15 cellular contexts compared by ENCODE assay signal in genomic region chr11:15123849-15124248, GRCh38. TPM values are rescaled to one million over a fixed set of nuclear protein-coding genes. Genes with fewer than 3 reads are reported as not detected.
DNase-seq lines count a peak whose midpoint lies in the region; ATAC-seq and TF ChIP-seq lines count a peak whose summit lies in the region.
"Had no signal": no experiment of that assay in that cellular context is flagged by ENCODE, and none has a peak within 500 bp of the region (broad histone marks: within the 10 kb centered on the region; RNA-seq: fewer than 3 reads in every experiment).

No MANE protein-coding gene starts in this region.

- H2BK15ac ChIP-seq in mesenchymal stem cell (ENCODE audit: low read depth, poor library complexity, severe bottlenecking): no peak overlapping the region

- no peaks in the 10 kb centered on the region for H3K27me3 ChIP-seq in mesenchymal stem cell (ENCODE audit: control insufficient read depth in 1 of 2, insufficient read depth in 1 of 2, low read length in 2 of 2)
- H3K27me3 ChIP-seq in CD8-positive, alpha-beta memory T cell (ENCODE audit: insufficient read depth, low read length, poor library complexity, severe bottlenecking): no peaks in the 10 kb centered on the region
- H3K27me3 ChIP-seq: sigmoid colon had no signal

- H3K27ac ChIP-seq in mesenchymal stem cell (ENCODE audit: low read length, poor library complexity, severe bottlenecking): peak overlapping the region; percentile 58
- H3K27ac ChIP-seq in CD8-positive, alpha-beta memory T cell (ENCODE audit: low read depth, low read length): no peak overlapping the region
- H3K27ac ChIP-seq: sigmoid colon had no signal

- DNase-seq in AG20443 (ENCODE audit: low spot score): peak; percentile 79
- DNase-seq in M059J (ENCODE audit: low read depth): peak; percentile 90
- DNase-seq in epidermal melanocyte (ENCODE audit: insufficient read length, low spot score): peak; percentile 44
- DNase-seq in mesenchymal stem cell: peak; percentile 81
- no peak for DNase-seq in mesothelial cell of epicardium (ENCODE audit: low spot score in 2 of 2, unreplicated experiment in 2 of 2)
- DNase-seq in CD8-positive, alpha-beta memory T cell: no peak
- no peak for DNase-seq in effector memory CD8-positive, alpha-beta T cell
- no peak for DNase-seq in cerebellum (ENCODE audit: low spot score)
- DNase-seq: activated CD4-positive, alpha-beta T cell treated with anti-CD3 and anti-CD28 coated beads for 36 hours; naive thymus-derived CD4-positive, alpha-beta T cell; NCI-H1436 treated with DMSO at 0.1 percent for 48 hours; NCI-H748 treated with DMSO at 0.1 percent for 48 hours; sigmoid colon; substantia nigra had no signal

- WGBS in mesenchymal stem cell: no CpG with 5 or more reads among the region's 1 CpG

- peak overlapping the region; percentile 25 for H4K91ac ChIP-seq in mesenchymal stem cell (ENCODE audit: low read length)

- H4K8ac ChIP-seq in mesenchymal stem cell (ENCODE audit: low read length): peak overlapping the region; percentile 7

- H3K36me3 Mint-ChIP-seq in mesothelial cell of epicardium: no peaks in the 10 kb centered on the region
- no peaks in the 10 kb centered on the region for H3K36me3 Mint-ChIP-seq in CD8-positive, alpha-beta memory T cell
- no peaks in the 10 kb centered on the region for H3K36me3 Mint-ChIP-seq in effector memory CD8-positive, alpha-beta T cell (ENCODE audit: insufficient read depth)
- H3K36me3 Mint-ChIP-seq: brain had no signal

- POLR2A ChIA-PET in CD8-positive, alpha-beta memory T cell (lab: Charles Lee): no interaction called here

- H2AK5ac ChIP-seq in mesenchymal stem cell (ENCODE audit: low read length, severe bottlenecking): no peak overlapping the region

- no peak for TF ChIP-seq CTCF in mesothelial cell of epicardium (IDR thresholded peaks at IDR 0.05; ENCODE audit: unreplicated experiment)

- H3K4me1 Mint-ChIP-seq in mesothelial cell of epicardium: no peaks in the 10 kb centered on the region
- no peaks in the 10 kb centered on the region for H3K4me1 Mint-ChIP-seq in CD8-positive, alpha-beta memory T cell
- H3K4me1 Mint-ChIP-seq in effector memory CD8-positive, alpha-beta T cell (ENCODE audit: low read depth in 2 of 2): no peaks in the 10 kb centered on the region
- H3K4me1 Mint-ChIP-seq: activated CD4-positive, alpha-beta T cell treated with anti-CD3 and anti-CD28 coated beads for 36 hours; brain had no signal

- peaks cover 8% of the 10 kb centered on the region for H3K4me1 ChIP-seq in mesenchymal stem cell (ENCODE audit: control insufficient read depth, insufficient read depth, low read depth, low read length)
- no peaks in the 10 kb centered on the region for H3K4me1 ChIP-seq in CD8-positive, alpha-beta memory T cell (ENCODE audit: insufficient read depth, low read length)
- H3K4me1 ChIP-seq: sigmoid colon had no signal

- no peak overlapping the region for H3K4ac ChIP-seq in mesenchymal stem cell (ENCODE audit: low read depth in 1 of 2, low read length in 2 of 2)

- H2BK12ac ChIP-seq in mesenchymal stem cell (ENCODE audit: low read length in 2 of 2): peak overlapping the region in 1 of 2 experiments; percentile 29

- H2BK120ac ChIP-seq in mesenchymal stem cell (ENCODE audit: low read depth, low read length): no peak overlapping the region

- H2AFZ ChIP-seq in mesenchymal stem cell (ENCODE audit: low read depth, low read length): no peak overlapping the region

- H3K4me2 ChIP-seq in mesenchymal stem cell (ENCODE audit: low read length, poor library complexity, severe bottlenecking): no peak overlapping the region

- no peak overlapping the region for H3K4me3 Mint-ChIP-seq in mesothelial cell of epicardium
- no peak overlapping the region for H3K4me3 Mint-ChIP-seq in CD8-positive, alpha-beta memory T cell
- H3K4me3 Mint-ChIP-seq in effector memory CD8-positive, alpha-beta T cell: no peak overlapping the region
- H3K4me3 Mint-ChIP-seq: activated CD4-positive, alpha-beta T cell treated with anti-CD3 and anti-CD28 coated beads for 36 hours; brain; naive thymus-derived CD4-positive, alpha-beta T cell had no signal

- H3K79me1 ChIP-seq in mesenchymal stem cell (replicated peaks; ENCODE audit: low read length, poor library complexity, severe bottlenecking): no peaks in the 10 kb centered on the region

- no peak overlapping the region for H3K9ac ChIP-seq in mesenchymal stem cell (ENCODE audit: low read length)

- no peak overlapping the region for H3K23ac ChIP-seq in mesenchymal stem cell (ENCODE audit: low read length in 2 of 2)

- ATAC-seq in effector memory CD8-positive, alpha-beta T cell (replicated peaks): no peak
- ATAC-seq: activated CD4-positive, alpha-beta T cell treated with anti-CD3 and anti-CD28 coated beads for 36 hours; naive thymus-derived CD4-positive, alpha-beta T cell had no signal

- no peak overlapping the region for H3K14ac ChIP-seq in mesenchymal stem cell (ENCODE audit: low read length in 2 of 2)

- no peaks in the 10 kb centered on the region for H3K9me3 ChIP-seq in mesenchymal stem cell (ENCODE audit: control insufficient read depth, low read length)
- no peaks in the 10 kb centered on the region for H3K9me3 ChIP-seq in CD8-positive, alpha-beta memory T cell (ENCODE audit: low read length)
- H3K9me3 ChIP-seq: sigmoid colon had no signal

- H3K27ac Mint-ChIP-seq in mesothelial cell of epicardium: no peak overlapping the region
- no peak overlapping the region for H3K27ac Mint-ChIP-seq in CD8-positive, alpha-beta memory T cell
- H3K27ac Mint-ChIP-seq in effector memory CD8-positive, alpha-beta T cell: no peak overlapping the region
- H3K27ac Mint-ChIP-seq: activated CD4-positive, alpha-beta T cell treated with anti-CD3 and anti-CD28 coated beads for 36 hours; brain; naive thymus-derived CD4-positive, alpha-beta T cell had no signal

- no peak overlapping the region for H3K4me3 ChIP-seq in mesenchymal stem cell (ENCODE audit: insufficient read depth in 1 of 2, low read depth in 1 of 2, low read length in 2 of 2)
- H3K4me3 ChIP-seq in CD8-positive, alpha-beta memory T cell (ENCODE audit: low read length): no peak overlapping the region
- H3K4me3 ChIP-seq: sigmoid colon had no signal

- H3K9me3 Mint-ChIP-seq in mesothelial cell of epicardium: no peaks in the 10 kb centered on the region
- H3K9me3 Mint-ChIP-seq in CD8-positive, alpha-beta memory T cell: no peaks in the 10 kb centered on the region
- no peaks in the 10 kb centered on the region for H3K9me3 Mint-ChIP-seq in effector memory CD8-positive, alpha-beta T cell
- H3K9me3 Mint-ChIP-seq: brain had no signal

- no peaks in the 10 kb centered on the region for H3K36me3 ChIP-seq in mesenchymal stem cell (ENCODE audit: control insufficient read depth in 1 of 2, insufficient read depth in 2 of 2, low read depth in 1 of 2, low read length in 2 of 2)
- H3K36me3 ChIP-seq in CD8-positive, alpha-beta memory T cell (ENCODE audit: insufficient read depth, low read length): no peaks in the 10 kb centered on the region
- H3K36me3 ChIP-seq: sigmoid colon had no signal

- H3K27me3 Mint-ChIP-seq in mesothelial cell of epicardium (ENCODE audit: low read depth): peaks cover 80% of the 10 kb centered on the region
- H3K27me3 Mint-ChIP-seq in CD8-positive, alpha-beta memory T cell: peaks cover 12 to 56% of the 10 kb centered on the region in 2 donors
- H3K27me3 Mint-ChIP-seq in effector memory CD8-positive, alpha-beta T cell: peaks cover 53 to 63% of the 10 kb centered on the region in 2 donors

- CTCF ChIA-PET in CD8-positive, alpha-beta memory T cell (lab: Charles Lee): no interaction called here

- H2BK5ac ChIP-seq in mesenchymal stem cell (ENCODE audit: low read depth, low read length, poor library complexity, severe bottlenecking): no peak overlapping the region

- H3K18ac ChIP-seq in mesenchymal stem cell (ENCODE audit: low read depth in 1 of 2, low read length in 2 of 2): peak overlapping the region in 1 of 2 experiments; percentile 18

RNA-seq across cellular contexts. Expression of gene INSC, which starts 9.1 kb away (rescaled TPM):
- 0.62 TPM in 1 of 2 replicates, not detected in the other for total RNA-seq in M059J (2014; rRNA removed; shearing (Covaris generic))
- polyA plus RNA-seq in mesenchymal stem cell (2013, experiment 1 of 2): 18.2 TPM
- polyA plus RNA-seq in mesenchymal stem cell (2013, experiment 2 of 2): 18.3 TPM
- total RNA-seq in mesothelial cell of epicardium (not detected in 3 replicates), cerebellum (0.36 TPM)
- not detected for total RNA-seq in CD8-positive, alpha-beta memory T cell
- polyA plus RNA-seq in CD8-positive, alpha-beta memory T cell: not detected

RNA-seq across cellular contexts. Expression of gene CALCB, which starts 50.5 kb away (rescaled TPM):
- not detected in 2 replicates for total RNA-seq in M059J (2014; rRNA removed; shearing (Covaris generic))
- not detected for polyA plus RNA-seq in mesenchymal stem cell (2013, experiment 1 of 2)
- polyA plus RNA-seq in mesenchymal stem cell (2013, experiment 2 of 2): not detected
- total RNA-seq in mesothelial cell of epicardium: 0.11 TPM in 1 of 3 replicates, not detected in the others
- total RNA-seq in CD8-positive, alpha-beta memory T cell: under 1 TPM; 0.35 to 0.47 TPM
- 0.26 TPM for polyA plus RNA-seq in CD8-positive, alpha-beta memory T cell
- total RNA-seq in cerebellum: 2.6 TPM

Comparison
In these comparisons a context has a peak if more than half of its experiments do, and no peak if none do; other contexts are left out.
1. DNase-seq: peak in AG20443 (single experiment), M059J (single experiment), epidermal melanocyte (single experiment) and mesenchymal stem cell (single experiment); none in mesothelial cell of epicardium (0 of 2), CD8-positive, alpha-beta memory T cell (0 of 5), effector memory CD8-positive, alpha-beta T cell (0 of 3) and cerebellum (single experiment).